1 cellular context compared by ENCODE assay signal in the genomic region with DNA sequence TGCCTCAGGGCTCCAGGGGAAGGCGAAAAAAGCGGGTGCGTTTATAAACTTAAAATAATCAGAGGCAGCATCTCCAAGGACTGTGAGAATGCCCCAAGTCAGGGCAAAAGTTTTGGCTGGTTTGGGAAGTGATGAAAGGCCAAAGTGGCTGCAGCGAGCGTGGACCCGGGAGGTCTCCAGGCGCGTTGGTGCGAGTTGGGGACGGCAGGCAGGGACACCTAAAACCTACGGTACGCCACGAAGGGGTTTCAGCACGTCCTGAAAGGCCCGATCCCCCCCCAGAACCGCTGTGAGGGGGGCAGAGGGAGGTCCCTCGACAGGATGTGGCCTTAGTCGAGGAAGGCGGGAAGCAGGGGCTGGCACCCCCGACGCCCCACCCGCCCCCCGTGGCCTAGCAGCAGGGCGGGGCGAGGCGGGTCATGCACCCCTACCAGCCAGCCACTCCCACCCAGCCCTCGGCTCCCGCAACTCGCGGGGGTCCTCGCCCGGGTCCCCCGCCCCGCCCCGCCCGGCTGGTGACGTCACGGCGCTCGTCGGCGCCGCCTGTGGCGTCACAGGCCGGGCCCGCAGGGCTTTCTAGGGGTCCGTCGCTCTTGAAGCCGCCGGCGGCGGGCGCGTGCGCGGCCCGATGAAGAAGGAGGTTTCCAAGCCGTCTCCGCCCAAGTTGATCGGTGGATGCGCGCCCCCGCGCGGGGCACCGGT.
TF ChIP-seq lines count a peak whose summit lies in the region.

A gene with protein sequence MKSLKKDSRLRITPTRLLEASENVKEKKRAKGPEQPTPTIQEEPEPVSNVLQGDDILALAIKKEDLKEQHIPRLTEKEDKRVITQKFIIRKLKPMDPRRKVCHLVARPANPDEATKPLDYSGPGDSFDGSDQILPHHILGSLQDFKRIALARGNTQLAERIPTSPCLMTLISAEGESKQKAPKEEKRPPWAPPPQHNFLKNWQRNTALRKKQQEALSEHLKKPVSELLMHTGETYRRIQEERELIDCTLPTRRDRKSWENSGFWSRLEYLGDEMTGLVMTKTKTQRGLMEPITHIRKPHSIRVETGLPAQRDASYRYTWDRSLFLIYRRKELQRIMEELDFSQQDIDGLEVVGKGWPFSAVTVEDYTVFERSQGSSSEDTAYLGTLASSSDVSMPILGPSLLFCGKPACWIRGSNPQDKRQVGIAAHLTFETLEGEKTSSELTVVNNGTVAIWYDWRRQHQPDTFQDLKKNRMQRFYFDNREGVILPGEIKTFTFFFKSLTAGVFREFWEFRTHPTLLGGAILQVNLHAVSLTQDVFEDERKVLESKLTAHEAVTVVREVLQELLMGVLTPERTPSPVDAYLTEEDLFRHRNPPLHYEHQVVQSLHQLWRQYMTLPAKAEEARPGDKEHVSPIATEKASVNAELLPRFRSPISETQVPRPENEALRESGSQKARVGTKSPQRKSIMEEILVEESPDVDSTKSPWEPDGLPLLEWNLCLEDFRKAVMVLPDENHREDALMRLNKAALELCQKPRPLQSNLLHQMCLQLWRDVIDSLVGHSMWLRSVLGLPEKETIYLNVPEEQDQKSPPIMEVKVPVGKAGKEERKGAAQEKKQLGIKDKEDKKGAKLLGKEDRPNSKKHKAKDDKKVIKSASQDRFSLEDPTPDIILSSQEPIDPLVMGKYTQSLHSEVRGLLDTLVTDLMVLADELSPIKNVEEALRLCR (plus strand): TSS at position 569 of the 702 bp plus-strand sequence. CDS start 236 bp downstream, outside the sequence.

TF ChIP-seq in SK-N-SH, 30 proteins besides CTCF, POLR2A, EP300 and RAD21 (continued from another document):
- peak; percentile 78; the same call in 1 of the 2 replicates for TF ChIP-seq POLR2AphosphoS5 (IDR thresholded peaks at IDR 0.05; ENCODE audit: low read depth, low read length)
